19 cellular contexts compared by ENCODE assay signal in the genomic region with DNA sequence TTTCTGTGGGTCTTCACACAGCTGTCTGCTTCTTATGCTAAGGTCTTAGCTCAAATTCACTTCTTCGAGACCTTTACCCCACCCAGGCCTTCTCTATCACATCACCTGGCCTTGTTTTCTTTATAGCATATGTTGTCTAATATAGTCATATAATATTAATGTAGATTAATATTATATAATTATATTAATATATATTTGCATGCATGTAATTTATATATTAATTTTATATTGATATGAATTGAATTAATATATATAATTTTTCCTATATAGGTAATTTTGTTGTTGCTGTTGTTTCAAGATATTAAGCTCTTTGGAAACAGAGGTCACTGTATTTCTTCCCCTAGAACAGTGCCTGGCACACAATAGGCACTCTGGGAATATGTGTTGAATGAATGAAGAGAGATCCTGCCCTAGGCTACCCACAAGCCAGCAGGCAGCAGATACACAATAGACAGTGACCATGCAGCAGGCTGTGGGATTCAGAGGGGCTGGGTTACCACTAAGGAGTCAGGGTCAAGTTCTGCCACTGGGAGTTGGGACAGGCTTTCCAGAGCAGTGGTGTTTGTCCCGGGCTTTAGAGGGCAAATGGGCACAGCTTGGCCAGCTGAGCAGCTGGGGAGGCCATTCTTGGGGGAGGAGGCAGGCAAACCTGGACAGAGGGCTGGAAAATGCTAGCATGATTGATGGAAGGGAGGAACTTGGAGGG.
"Had no signal": no experiment of that assay in that cellular context is flagged by ENCODE, and none has a peak within 500 bp of the region (broad histone marks: within the 10 kb centered on the region; RNA-seq: fewer than 3 reads in every experiment).

No MANE protein-coding gene starts in this region.

- H3K27ac Mint-ChIP-seq: activated CD4-positive, alpha-beta T cell treated with anti-CD3 and anti-CD28 coated beads, Interleukin-2, amount 10 ng/mL, durations not matched to agents 7 days and 5 days; activated CD8-positive, alpha-beta T cell treated with anti-CD3 and anti-CD28 coated beads, Interleukin-2, amount 10 ng/mL, durations not matched to agents 7 days and 5 days; activated naive CD4-positive, alpha-beta T cell treated with anti-CD3 and anti-CD28 coated beads, Interleukin-2, amount 10 ng/mL, durations not matched to agents 7 days and 5 days; activated naive CD8-positive, alpha-beta T cell treated with anti-CD3 and anti-CD28 coated beads, Interleukin-2, amount 50 U/mL, for 24 hours had no signal

- H3K27me3 Mint-ChIP-seq: activated CD4-positive, alpha-beta T cell treated with anti-CD3 and anti-CD28 coated beads, Interleukin-2, amount 10 ng/mL, durations not matched to agents 7 days and 5 days; activated naive CD4-positive, alpha-beta T cell treated with anti-CD3 and anti-CD28 coated beads, Interleukin-2, amount 10 ng/mL, durations not matched to agents 7 days and 5 days; activated naive CD8-positive, alpha-beta T cell treated with anti-CD3 and anti-CD28 coated beads, Interleukin-2, amount 50 U/mL, for 24 hours; central memory CD8-positive, alpha-beta T cell; naive B cell had no signal

- H3K9me3 Mint-ChIP-seq: activated CD4-positive, alpha-beta T cell treated with anti-CD3 and anti-CD28 coated beads, Interleukin-2, amount 10 ng/mL, durations not matched to agents 7 days and 5 days; activated naive CD4-positive, alpha-beta T cell treated with anti-CD3 and anti-CD28 coated beads, Interleukin-2, amount 10 ng/mL, durations not matched to agents 7 days and 5 days; activated naive CD8-positive, alpha-beta T cell treated with anti-CD3 and anti-CD28 coated beads, Interleukin-2, amount 50 U/mL, for 24 hours; activated T-cell treated with anti-CD3 and anti-CD28 coated beads, Interleukin-2, amount 50 U/mL, for 4 hours; brain; central memory CD8-positive, alpha-beta T cell; naive B cell had no signal

- H3K9me3 ChIP-seq: colonic mucosa, transverse colon had no signal

- H3K4me1 Mint-ChIP-seq: activated CD4-positive, alpha-beta T cell treated with anti-CD3 and anti-CD28 coated beads, Interleukin-2, amount 10 ng/mL, durations not matched to agents 7 days and 5 days; activated naive CD4-positive, alpha-beta T cell treated with anti-CD3 and anti-CD28 coated beads, Interleukin-2, amount 10 ng/mL, durations not matched to agents 7 days and 5 days; activated naive CD8-positive, alpha-beta T cell treated with anti-CD3 and anti-CD28 coated beads, Interleukin-2, amount 50 U/mL, for 24 hours had no signal

- H3K4me1 ChIP-seq: colonic mucosa had no signal

- H3K36me3 ChIP-seq: colonic mucosa, transverse colon had no signal

- H3K27ac ChIP-seq: colonic mucosa, parathyroid adenoma, transverse colon had no signal

- H3K36me3 Mint-ChIP-seq: activated naive CD4-positive, alpha-beta T cell treated with anti-CD3 and anti-CD28 coated beads, Interleukin-2, amount 10 ng/mL, durations not matched to agents 7 days and 5 days had no signal

- H3K4me3 Mint-ChIP-seq: activated CD4-positive, alpha-beta T cell treated with anti-CD3 and anti-CD28 coated beads, Interleukin-2, amount 10 ng/mL, durations not matched to agents 7 days and 5 days; activated CD8-positive, alpha-beta T cell treated with anti-CD3 and anti-CD28 coated beads, Interleukin-2, amount 10 ng/mL, durations not matched to agents 7 days and 5 days; activated naive CD4-positive, alpha-beta T cell treated with anti-CD3 and anti-CD28 coated beads, Interleukin-2, amount 10 ng/mL, durations not matched to agents 7 days and 5 days; activated naive CD8-positive, alpha-beta T cell treated with anti-CD3 and anti-CD28 coated beads, Interleukin-2, amount 50 U/mL, for 24 hours; activated T-cell treated with anti-CD3 and anti-CD28 coated beads, Interleukin-2, amount 50 U/mL, for 4 hours; brain; central memory CD8-positive, alpha-beta T cell; naive B cell had no signal

- H3K4me3 ChIP-seq: colonic mucosa, lung, transverse colon had no signal

- H3K27me3 ChIP-seq: colonic mucosa, transverse colon had no signal

- DNase-seq: activated CD4-positive, alpha-beta T cell treated with anti-CD3 and anti-CD28 coated beads, Interleukin-2, amount 10 ng/mL, durations not matched to agents 7 days and 5 days; activated CD8-positive, alpha-beta T cell treated with anti-CD3 and anti-CD28 coated beads, Interleukin-2, amount 10 ng/mL, durations not matched to agents 7 days and 5 days; activated effector memory CD4-positive, alpha-beta T cell treated with Interleukin-2 at 50 U/mL for 16 hours; activated naive CD4-positive, alpha-beta T cell treated with anti-CD3 and anti-CD28 coated beads, Interleukin-2, amount 10 ng/mL, durations not matched to agents 7 days and 5 days; activated naive CD8-positive, alpha-beta T cell treated with anti-CD3 and anti-CD28 coated beads, Interleukin-2, amount 50 U/mL, for 24 hours; activated T-cell treated with anti-CD3 and anti-CD28 coated beads, Interleukin-2, amount 50 U/mL, for 4 hours; anterior cingulate cortex; colonic mucosa; erythroblast; hypothalamus; naive B cell; stimulated activated naive CD4-positive, alpha-beta T cell treated with Interleukin-2 at 50 U/mL for 16 hours; T-helper 1 cell; T-helper 9 cell; transverse colon had no signal
